ENCODE assay signal across 1 cellular context in genomic region chr4:168716411-168717129, GRCh38.
TF ChIP-seq lines count a peak whose summit lies in the region.

No MANE protein-coding gene starts in this region.

TF ChIP-seq in WTC11, 78 proteins besides CTCF, POLR2A, EP300 and RAD21 (continued from another document):
- TF ChIP-seq E2F4 (CRISPR knock-in tag; IDR thresholded peaks at IDR 0.05; ENCODE audit: borderline replicate concordance, low read depth) = no peak
- no peak for TF ChIP-seq KAT7 (CRISPR knock-in tag; IDR thresholded peaks at IDR 0.05; ENCODE audit: borderline replicate concordance)
- TF ChIP-seq FOXP1 (CRISPR knock-in tag; IDR thresholded peaks at IDR 0.05; ENCODE audit: borderline replicate concordance) = no peak
- TF ChIP-seq ARID4B (CRISPR knock-in tag; IDR thresholded peaks at IDR 0.05; ENCODE audit: borderline replicate concordance) = no peak
- no peak for TF ChIP-seq ZNF532 (CRISPR knock-in tag; IDR thresholded peaks at IDR 0.05; ENCODE audit: borderline replicate concordance)
- TF ChIP-seq ESRRA (CRISPR knock-in tag; IDR thresholded peaks at IDR 0.05; ENCODE audit: borderline replicate concordance) = no peak
- TF ChIP-seq NR3C1 (CRISPR knock-in tag; conservative IDR thresholded peaks at IDR 0.05; ENCODE audit: low read depth) = no peak
- TF ChIP-seq JAZF1 (CRISPR knock-in tag; IDR thresholded peaks at IDR 0.05) = no peak
- TF ChIP-seq SOX15 (CRISPR knock-in tag; IDR thresholded peaks at IDR 0.05) = no peak
- TF ChIP-seq, protein P1, sequence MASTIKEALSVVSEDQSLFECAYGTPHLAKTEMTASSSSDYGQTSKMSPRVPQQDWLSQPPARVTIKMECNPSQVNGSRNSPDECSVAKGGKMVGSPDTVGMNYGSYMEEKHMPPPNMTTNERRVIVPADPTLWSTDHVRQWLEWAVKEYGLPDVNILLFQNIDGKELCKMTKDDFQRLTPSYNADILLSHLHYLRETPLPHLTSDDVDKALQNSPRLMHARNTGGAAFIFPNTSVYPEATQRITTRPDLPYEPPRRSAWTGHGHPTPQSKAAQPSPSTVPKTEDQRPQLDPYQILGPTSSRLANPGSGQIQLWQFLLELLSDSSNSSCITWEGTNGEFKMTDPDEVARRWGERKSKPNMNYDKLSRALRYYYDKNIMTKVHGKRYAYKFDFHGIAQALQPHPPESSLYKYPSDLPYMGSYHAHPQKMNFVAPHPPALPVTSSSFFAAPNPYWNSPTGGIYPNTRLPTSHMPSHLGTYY (CRISPR knock-in tag; IDR thresholded peaks at IDR 0.05) = no peak
- TF ChIP-seq, protein P2, sequence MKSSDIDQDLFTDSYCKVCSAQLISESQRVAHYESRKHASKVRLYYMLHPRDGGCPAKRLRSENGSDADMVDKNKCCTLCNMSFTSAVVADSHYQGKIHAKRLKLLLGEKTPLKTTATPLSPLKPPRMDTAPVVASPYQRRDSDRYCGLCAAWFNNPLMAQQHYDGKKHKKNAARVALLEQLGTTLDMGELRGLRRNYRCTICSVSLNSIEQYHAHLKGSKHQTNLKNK (CRISPR knock-in tag; IDR thresholded peaks at IDR 0.05) = no peak
- TF ChIP-seq FOXP4 (CRISPR knock-in tag; IDR thresholded peaks at IDR 0.05) = no peak
